In genomic region chr10:103918053-103918846, GRCh38 we compare ENCODE assay signal across 1 cellular context.
TF ChIP-seq lines count a peak whose summit lies in the region.

Gene STN1, minus strand, starts transcription at chr10:103918184. Its CDS starts 590 bp downstream, at chr10:103917594.

TF ChIP-seq in K562, 482 proteins besides CTCF, POLR2A, EP300 and RAD21 (continued from another document and continues in another):
- TF ChIP-seq CREM (IDR thresholded peaks at IDR 0.05; ENCODE audit: low read depth): peak; percentile 28
- TF ChIP-seq RCOR1 (IDR thresholded peaks at IDR 0.05; ENCODE audit: borderline replicate concordance in 1 of 2, low read depth in 2 of 2, low read length in 2 of 2): peak in 1 of 2 experiments; percentile 61; a peak in 2 of 4 replicates
- peak; percentile 53; the same call in 1 of the 2 replicates for TF ChIP-seq POLR2AphosphoS5 (IDR thresholded peaks at IDR 0.05; ENCODE audit: control insufficient read depth, insufficient read depth, low read depth, low read length)
- TF ChIP-seq ARNT (IDR thresholded peaks at IDR 0.05): 0 out of 4 replicates have a peak, but pooled peaks of 1 of the 2 experiments have one; percentile 39
- no peak for TF ChIP-seq NCOA1 (IDR thresholded peaks at IDR 0.05; ENCODE audit: low read depth)
- TF ChIP-seq TCF15 (CRISPR knock-in tag; IDR thresholded peaks at IDR 0.05): no peak
- TF ChIP-seq, protein P1, sequence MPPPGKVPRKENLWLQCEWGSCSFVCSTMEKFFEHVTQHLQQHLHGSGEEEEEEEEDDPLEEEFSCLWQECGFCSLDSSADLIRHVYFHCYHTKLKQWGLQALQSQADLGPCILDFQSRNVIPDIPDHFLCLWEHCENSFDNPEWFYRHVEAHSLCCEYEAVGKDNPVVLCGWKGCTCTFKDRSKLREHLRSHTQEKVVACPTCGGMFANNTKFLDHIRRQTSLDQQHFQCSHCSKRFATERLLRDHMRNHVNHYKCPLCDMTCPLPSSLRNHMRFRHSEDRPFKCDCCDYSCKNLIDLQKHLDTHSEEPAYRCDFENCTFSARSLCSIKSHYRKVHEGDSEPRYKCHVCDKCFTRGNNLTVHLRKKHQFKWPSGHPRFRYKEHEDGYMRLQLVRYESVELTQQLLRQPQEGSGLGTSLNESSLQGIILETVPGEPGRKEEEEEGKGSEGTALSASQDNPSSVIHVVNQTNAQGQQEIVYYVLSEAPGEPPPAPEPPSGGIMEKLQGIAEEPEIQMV (tag; conservative IDR thresholded peaks at IDR 0.05; ENCODE audit: low read depth): no peak
- no peak for TF ChIP-seq THRAP3 (IDR thresholded peaks at IDR 0.05; ENCODE audit: borderline replicate concordance)
- TF ChIP-seq HNRNPLL (IDR thresholded peaks at IDR 0.05; ENCODE audit: low read depth, low read length, poor library complexity, severe bottlenecking): peak; percentile 62
- TF ChIP-seq, protein P2, sequence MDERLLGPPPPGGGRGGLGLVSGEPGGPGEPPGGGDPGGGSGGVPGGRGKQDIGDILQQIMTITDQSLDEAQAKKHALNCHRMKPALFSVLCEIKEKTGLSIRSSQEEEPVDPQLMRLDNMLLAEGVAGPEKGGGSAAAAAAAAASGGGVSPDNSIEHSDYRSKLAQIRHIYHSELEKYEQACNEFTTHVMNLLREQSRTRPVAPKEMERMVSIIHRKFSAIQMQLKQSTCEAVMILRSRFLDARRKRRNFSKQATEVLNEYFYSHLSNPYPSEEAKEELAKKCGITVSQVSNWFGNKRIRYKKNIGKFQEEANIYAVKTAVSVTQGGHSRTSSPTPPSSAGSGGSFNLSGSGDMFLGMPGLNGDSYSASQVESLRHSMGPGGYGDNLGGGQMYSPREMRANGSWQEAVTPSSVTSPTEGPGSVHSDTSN (CRISPR knock-in tag; IDR thresholded peaks at IDR 0.05; ENCODE audit: low read depth): no peak
- TF ChIP-seq, protein P2 (tag; conservative IDR thresholded peaks at IDR 0.05; ENCODE audit: low read depth): no peak
- no peak for TF ChIP-seq CHD1 (IDR thresholded peaks at IDR 0.05; ENCODE audit: low read length)
- peak; percentile 77 for TF ChIP-seq POLR2H (tag; IDR thresholded peaks at IDR 0.05; ENCODE audit: low read depth)
- TF ChIP-seq NONO (IDR thresholded peaks at IDR 0.05; ENCODE audit: low read depth in 2 of 2, low read length in 1 of 2): 0 out of 4 replicates have a peak, but pooled peaks of 1 of the 2 experiments have one; percentile 34
- no peak for TF ChIP-seq SNRNP70 (optimal IDR thresholded peaks at IDR 0.05; ENCODE audit: low read depth, low read length)
- peak; percentile 52 to 91 for TF ChIP-seq TEAD1 (CRISPR knock-in tag; IDR thresholded peaks at IDR 0.05)
- TF ChIP-seq RBBP5 (IDR thresholded peaks at IDR 0.05; ENCODE audit: borderline replicate concordance, insufficient read depth, low read length, poor library complexity, severe bottlenecking): peak; percentile 17
- TF ChIP-seq ZNF232 (CRISPR knock-in tag; IDR thresholded peaks at IDR 0.05): no peak
- peak; percentile 85 for TF ChIP-seq ZNF592 (IDR thresholded peaks at IDR 0.05)
- TF ChIP-seq GABPB1 (CRISPR knock-in tag; IDR thresholded peaks at IDR 0.05): peak; percentile 25; the same call in 1 of the 2 replicates
- TF ChIP-seq MTA3 (IDR thresholded peaks at IDR 0.05; ENCODE audit: borderline replicate concordance): 0 out of 2 replicates have a peak, but pooled peaks have one; percentile 41
- peak; percentile 81 for TF ChIP-seq RBFOX2 (IDR thresholded peaks at IDR 0.05; ENCODE audit: low read depth, low read length)
- TF ChIP-seq NBN (IDR thresholded peaks at IDR 0.05; ENCODE audit: low read depth): peak; percentile 61; the same call in 1 of the 2 replicates
- TF ChIP-seq ASH1L (IDR thresholded peaks at IDR 0.05; ENCODE audit: borderline replicate concordance, low read depth, partially characterized antibody): no peak
- no peak for TF ChIP-seq PRPF4 (IDR thresholded peaks at IDR 0.05; ENCODE audit: insufficient read depth, low read depth, low read length, poor library complexity, severe bottlenecking)
- TF ChIP-seq BHLHE40 (IDR thresholded peaks at IDR 0.05; ENCODE audit: low read length): 0 out of 2 replicates have a peak, but pooled peaks have one; percentile 4
- TF ChIP-seq SMARCA4 (IDR thresholded peaks at IDR 0.05): peak; percentile 27; the same call in 1 of the 2 replicates
- no peak for TF ChIP-seq CREBBP (IDR thresholded peaks at IDR 0.05; ENCODE audit: low read depth, low read length)
- TF ChIP-seq TBP (optimal IDR thresholded peaks at IDR 0.05; ENCODE audit: low read depth, low read length): peak; percentile 52
- TF ChIP-seq CBX8 (IDR thresholded peaks at IDR 0.05; ENCODE audit: borderline replicate concordance, extremely low read depth, low read depth, low read length, poor library complexity, severe bottlenecking): no peak
- no peak; the same call in 1 of the 2 replicates for TF ChIP-seq AFF4 (CRISPR knock-in tag; IDR thresholded peaks at IDR 0.05)
- TF ChIP-seq, protein P3, sequence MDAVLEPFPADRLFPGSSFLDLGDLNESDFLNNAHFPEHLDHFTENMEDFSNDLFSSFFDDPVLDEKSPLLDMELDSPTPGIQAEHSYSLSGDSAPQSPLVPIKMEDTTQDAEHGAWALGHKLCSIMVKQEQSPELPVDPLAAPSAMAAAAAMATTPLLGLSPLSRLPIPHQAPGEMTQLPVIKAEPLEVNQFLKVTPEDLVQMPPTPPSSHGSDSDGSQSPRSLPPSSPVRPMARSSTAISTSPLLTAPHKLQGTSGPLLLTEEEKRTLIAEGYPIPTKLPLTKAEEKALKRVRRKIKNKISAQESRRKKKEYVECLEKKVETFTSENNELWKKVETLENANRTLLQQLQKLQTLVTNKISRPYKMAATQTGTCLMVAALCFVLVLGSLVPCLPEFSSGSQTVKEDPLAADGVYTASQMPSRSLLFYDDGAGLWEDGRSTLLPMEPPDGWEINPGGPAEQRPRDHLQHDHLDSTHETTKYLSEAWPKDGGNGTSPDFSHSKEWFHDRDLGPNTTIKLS (IDR thresholded peaks at IDR 0.05; ENCODE audit: borderline replicate concordance, low read depth): peak; percentile 17; the same call in 1 of the 2 replicates
- TF ChIP-seq DMBX1 (CRISPR knock-in tag; IDR thresholded peaks at IDR 0.05; ENCODE audit: borderline replicate concordance): 0 out of 2 replicates have a peak, but pooled peaks have one; percentile 50
- TF ChIP-seq ZNF699 (CRISPR knock-in tag; IDR thresholded peaks at IDR 0.05; ENCODE audit: insufficient replicate concordance): no peak
- 0 out of 2 replicates have a peak, but pooled peaks have one; percentile 36 for TF ChIP-seq ZNF311 (CRISPR knock-in tag; IDR thresholded peaks at IDR 0.05)
- TF ChIP-seq TEAD4 (IDR thresholded peaks at IDR 0.05; ENCODE audit: low read length): peak; percentile 72
- TF ChIP-seq TEAD4 (CRISPR knock-in tag; IDR thresholded peaks at IDR 0.05; ENCODE audit: borderline replicate concordance): no peak
- TF ChIP-seq FOXM1 (IDR thresholded peaks at IDR 0.05; ENCODE audit: low read depth): 0 out of 2 replicates have a peak, but pooled peaks have one; percentile 34
- TF ChIP-seq FOXM1 (CRISPR knock-in tag; IDR thresholded peaks at IDR 0.05; ENCODE audit: low read depth): no peak
- TF ChIP-seq KDM5B (IDR thresholded peaks at IDR 0.05; ENCODE audit: insufficient replicate concordance, low read depth, low read length): peak; percentile 80
- 0 out of 2 replicates have a peak, but pooled peaks have one; percentile 24 for TF ChIP-seq XRCC5 (IDR thresholded peaks at IDR 0.05; ENCODE audit: low read depth, low read length)
- TF ChIP-seq KAT2B (IDR thresholded peaks at IDR 0.05; ENCODE audit: low read depth, low read length): no peak
- TF ChIP-seq, protein P4, sequence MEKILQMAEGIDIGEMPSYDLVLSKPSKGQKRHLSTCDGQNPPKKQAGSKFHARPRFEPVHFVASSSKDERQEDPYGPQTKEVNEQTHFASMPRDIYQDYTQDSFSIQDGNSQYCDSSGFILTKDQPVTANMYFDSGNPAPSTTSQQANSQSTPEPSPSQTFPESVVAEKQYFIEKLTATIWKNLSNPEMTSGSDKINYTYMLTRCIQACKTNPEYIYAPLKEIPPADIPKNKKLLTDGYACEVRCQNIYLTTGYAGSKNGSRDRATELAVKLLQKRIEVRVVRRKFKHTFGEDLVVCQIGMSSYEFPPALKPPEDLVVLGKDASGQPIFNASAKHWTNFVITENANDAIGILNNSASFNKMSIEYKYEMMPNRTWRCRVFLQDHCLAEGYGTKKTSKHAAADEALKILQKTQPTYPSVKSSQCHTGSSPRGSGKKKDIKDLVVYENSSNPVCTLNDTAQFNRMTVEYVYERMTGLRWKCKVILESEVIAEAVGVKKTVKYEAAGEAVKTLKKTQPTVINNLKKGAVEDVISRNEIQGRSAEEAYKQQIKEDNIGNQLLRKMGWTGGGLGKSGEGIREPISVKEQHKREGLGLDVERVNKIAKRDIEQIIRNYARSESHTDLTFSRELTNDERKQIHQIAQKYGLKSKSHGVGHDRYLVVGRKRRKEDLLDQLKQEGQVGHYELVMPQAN (IDR thresholded peaks at IDR 0.05; ENCODE audit: borderline replicate concordance): no peak; the same call in 1 of the 2 replicates
- no peak for TF ChIP-seq SREBF2 (CRISPR knock-in tag; IDR thresholded peaks at IDR 0.05)
- no peak for TF ChIP-seq NFXL1 (CRISPR knock-in tag; IDR thresholded peaks at IDR 0.05)
- no peak for TF ChIP-seq ATF2 (CRISPR knock-in tag; IDR thresholded peaks at IDR 0.05)
